Comparison of ENCODE assay signal across 9 cellular contexts in the genomic region with DNA sequence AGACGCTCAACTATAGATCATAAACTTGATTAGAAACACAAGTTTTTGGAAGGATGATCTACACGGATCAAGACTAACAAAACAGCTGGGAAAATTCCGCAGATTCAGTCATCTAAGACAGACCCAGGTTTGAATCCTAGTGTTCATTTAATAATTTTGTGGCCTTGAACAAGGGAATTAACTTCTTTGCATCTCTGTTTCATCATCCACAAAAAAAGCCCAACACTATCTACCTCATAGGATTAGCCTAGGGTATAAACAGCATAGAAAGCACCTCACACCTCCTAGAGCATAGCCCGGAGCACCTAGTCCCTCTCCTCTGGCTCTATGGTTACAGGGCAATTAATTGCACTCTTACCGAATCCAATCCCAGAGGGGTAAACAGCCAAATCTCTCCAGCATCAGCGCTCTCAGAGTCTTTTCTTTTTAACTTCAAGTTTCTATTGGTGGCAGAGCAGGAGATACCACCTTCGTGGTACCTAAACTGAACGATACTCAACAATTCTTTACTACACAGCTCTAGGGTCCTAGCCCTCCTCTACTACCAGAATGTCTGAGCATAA. TPM values are rescaled to one million over a fixed set of nuclear protein-coding genes. Genes with fewer than 3 reads are reported as not detected.
DNase-seq lines count a peak whose midpoint lies in the region; ATAC-seq, FAIRE-seq and TF ChIP-seq lines count a peak whose summit lies in the region.
"Had no signal": no experiment of that assay in that cellular context is flagged by ENCODE, and none has a peak within 500 bp of the region (broad histone marks: within the 10 kb centered on the region; RNA-seq: fewer than 3 reads in every experiment).

No MANE protein-coding gene starts in this region.

- WGBS in K562 (ENCODE audit: insufficient coverage, low coverage, missing lambda C conversion rate): 37% methylated on average over 8 of the region's 8 CpGs
- WGBS in neuronal stem cell (ENCODE audit: extremely low coverage in 2 of 2, insufficient read length in 2 of 2, insufficient replicate concordance in 1 of 2), 2 donors: no CpG with 5 or more reads among the region's 8 CpGs

- no peak overlapping the region for H3K4ac ChIP-seq in neuronal stem cell (ENCODE audit: low read length)

- H3K79me2 ChIP-seq in K562 (ENCODE audit: control insufficient read depth, insufficient read depth, low read length): peaks cover 83% of the 10 kb centered on the region

- H3K27ac Mint-ChIP-seq in CD8-positive, alpha-beta memory T cell: peak overlapping the region; percentile 43 to 99 (median 58)
- H3K27ac Mint-ChIP-seq in nephron: peak overlapping the region; percentile 96 to 100 (median 100)

- peak; percentile 45 for ATAC-seq in K562
- no peak for ATAC-seq in GM18511 (IDR thresholded peaks at IDR 0.05; ENCODE audit: unreplicated experiment)
- ATAC-seq in mucosa of descending colon: no peak
- ATAC-seq in HG03378 (IDR thresholded peaks at IDR 0.05; ENCODE audit: unreplicated experiment): no peak

- H3K27me3 Mint-ChIP-seq in CD8-positive, alpha-beta memory T cell: peaks cover 0 to 7% of the 10 kb centered on the region in 2 donors
- H3K27me3 Mint-ChIP-seq in nephron (ENCODE audit: low read depth): no peaks in the 10 kb centered on the region

- DNase-seq in CD8-positive, alpha-beta memory T cell: no peak
- DNase-seq in K562 (ENCODE audit: extremely low read depth in 1 of 4, low spot score in 3 of 4) (no peak), neuronal stem cell (ENCODE audit: low spot score) (no peak), mucosa of descending colon (no peak)

- no peak for TF ChIP-seq EP300 in K562 (IDR thresholded peaks at IDR 0.05; ENCODE audit: low read length)

- H2BK5ac ChIP-seq in neuronal stem cell (ENCODE audit: low read length): no peak overlapping the region

- no peak overlapping the region for H2BK120ac ChIP-seq in neuronal stem cell (ENCODE audit: low read depth, low read length)

- H3K9me3 ChIP-seq in CD8-positive, alpha-beta memory T cell (ENCODE audit: low read length): no peaks in the 10 kb centered on the region
- H3K9me3 ChIP-seq in KOPT-K1 (ENCODE audit: insufficient read depth, low read length, poor library complexity, severe bottlenecking) (no peaks in the 10 kb centered on the region), K562 (replicated peaks; ENCODE audit: control insufficient read depth, insufficient read depth, low read depth, low read length) (no peaks in the 10 kb centered on the region), neuronal stem cell (replicated peaks in 1 of 2; ENCODE audit: control insufficient read depth in 2 of 2, insufficient read depth in 1 of 2, low read depth in 1 of 2, low read length in 2 of 2) (peaks cover 0 to 8% of the 10 kb centered on the region in 2 donors), mucosa of descending colon (no peaks in the 10 kb centered on the region)

- H4K8ac ChIP-seq in neuronal stem cell (ENCODE audit: low read depth, low read length): no peak overlapping the region

- peaks cover 0 to 1% (median 0%) of the 10 kb centered on the region in 5 donors for H3K9me3 Mint-ChIP-seq in CD8-positive, alpha-beta memory T cell
- H3K9me3 Mint-ChIP-seq in nephron: no peaks in the 10 kb centered on the region

- H3K4me2 ChIP-seq in K562 (ENCODE audit: insufficient read depth, low read length): peak overlapping the region; percentile 94
- H3K4me2 ChIP-seq in neuronal stem cell (ENCODE audit: insufficient read depth, low read length, poor library complexity, severe bottlenecking): no peak overlapping the region

- TF ChIP-seq POLR2A in K562 (conservative IDR thresholded peaks at IDR 0.05): no peak

- FAIRE-seq in K562 (lab: Jason Lieb, UNC): no peak
- FAIRE-seq: HTR-8/SVneo had no signal

- H3K9ac ChIP-seq in K562 (ENCODE audit: insufficient read depth in 1 of 2, low read depth in 2 of 2, low read length in 2 of 2) (peak overlapping the region in 1 of 2 experiments; percentile 99; a peak in 3 of 4 replicates), neuronal stem cell (ENCODE audit: low read depth, low read length, poor library complexity) (no peak overlapping the region)

- no peak overlapping the region for H2BK15ac ChIP-seq in neuronal stem cell (ENCODE audit: low read length)

- H2AFZ ChIP-seq in K562 (ENCODE audit: low read depth, low read length): no peak overlapping the region
- H2AFZ ChIP-seq in neuronal stem cell (ENCODE audit: low read length): no peak overlapping the region

- in situ Hi-C loops in K562 (cut with MboI): loop anchor here (10.0 kb wide), 1 partner anchor 139 kb away; no protein-coding TSS in a partner anchor

- H3K4me1 Mint-ChIP-seq in CD8-positive, alpha-beta memory T cell: peaks cover 57 to 72% (median 69%) of the 10 kb centered on the region in 3 donors
- H3K4me1 Mint-ChIP-seq in nephron: peaks cover 42% of the 10 kb centered on the region

- TF ChIP-seq CTCF in K562 (IDR thresholded peaks at IDR 0.05 in 2 of 3, conservative IDR thresholded peaks at IDR 0.05 in 1 of 3; ENCODE audit: insufficient read depth in 2 of 3, low read depth in 1 of 3, low read length in 3 of 3) (no peak), nephron (IDR thresholded peaks at IDR 0.05; ENCODE audit: unreplicated experiment in 3 of 3) (no peak), mucosa of descending colon (IDR thresholded peaks at IDR 0.05) (no peak)

- peaks cover 6% of the 10 kb centered on the region for H3K9me1 ChIP-seq in K562 (ENCODE audit: control insufficient read depth, insufficient read depth, low read length)

- no peak overlapping the region for H3K14ac ChIP-seq in neuronal stem cell (ENCODE audit: low read length)

- H3K18ac ChIP-seq in neuronal stem cell (ENCODE audit: low read length): no peak overlapping the region

- no peaks in the 10 kb centered on the region for H3K36me3 ChIP-seq in CD8-positive, alpha-beta memory T cell (ENCODE audit: insufficient read depth, low read length)
- H3K36me3 ChIP-seq in KOPT-K1 (ENCODE audit: insufficient read depth, low read length): peaks cover 13% of the 10 kb centered on the region
- peaks cover 20% of the 10 kb centered on the region for H3K36me3 ChIP-seq in K562 (ENCODE audit: control insufficient read depth, insufficient read depth, low read length)
- peaks cover 0 to 30% of the 10 kb centered on the region in 2 donors for H3K36me3 ChIP-seq in neuronal stem cell (replicated peaks in 1 of 2; ENCODE audit: control insufficient read depth in 2 of 2, insufficient read depth in 2 of 2, low read length in 2 of 2)
- H3K36me3 ChIP-seq in mucosa of descending colon (ENCODE audit: low read depth): no peaks in the 10 kb centered on the region

- H3K79me1 ChIP-seq in neuronal stem cell (ENCODE audit: low read depth, low read length): peaks cover 3% of the 10 kb centered on the region

- H3K4me3 ChIP-seq in CD8-positive, alpha-beta memory T cell (ENCODE audit: low read length): peak overlapping the region; percentile 92
- H3K4me3 ChIP-seq in K562 (peak overlapping the region; percentile 93), neuronal stem cell (ENCODE audit: low read length in 2 of 2) (peak overlapping the region in 1 of 2 donors; percentile 85), mucosa of descending colon (no peak overlapping the region)

- TF ChIP-seq RAD21 in K562 (CRISPR knock-in tag; conservative IDR thresholded peaks at IDR 0.05 in 1 of 2, IDR thresholded peaks at IDR 0.05 in 1 of 2): no peak

- BruUV-seq in K562 (replicated peaks; lab: Mats Ljungman, UMichigan): no TSS peak

- no peak overlapping the region for H4K91ac ChIP-seq in neuronal stem cell (ENCODE audit: low read depth, low read length, poor library complexity)

- no peak overlapping the region for H3K23ac ChIP-seq in neuronal stem cell (ENCODE audit: low read depth, low read length, poor library complexity)

- H2AK5ac ChIP-seq in neuronal stem cell (ENCODE audit: low read depth, low read length): no peak overlapping the region

- H2BK12ac ChIP-seq in neuronal stem cell (ENCODE audit: low read length): no peak overlapping the region

- H3K4me1 ChIP-seq in CD8-positive, alpha-beta memory T cell (ENCODE audit: insufficient read depth, low read length): peaks cover 47% of the 10 kb centered on the region
- H3K4me1 ChIP-seq in K562 (replicated peaks in 1 of 2; ENCODE audit: control insufficient read depth in 2 of 2, insufficient read depth in 2 of 2, low read length in 2 of 2) (peaks cover 5 to 28% of the 10 kb centered on the region in 2 experiments), neuronal stem cell (ENCODE audit: control insufficient read depth in 2 of 2, insufficient read depth in 1 of 2, low read depth in 1 of 2, low read length in 2 of 2) (peaks cover 10 to 25% of the 10 kb centered on the region in 2 donors), mucosa of descending colon (ENCODE audit: low read depth) (peaks cover 26% of the 10 kb centered on the region)

- intact Hi-C loops in K562 (cut with micrococcal nuclease): loop anchor here (2.0 to 10.0 kb wide), 4 partner anchors 13 to 281 kb away; no protein-coding TSS in a partner anchor
- intact Hi-C loops in mucosa of descending colon (cut with DNase I, micrococcal nuclease): loop anchor here (10.0 kb wide), 3 partner anchors 129 to 1191 kb away; no protein-coding TSS in a partner anchor

- H3K27ac ChIP-seq in CD8-positive, alpha-beta memory T cell (ENCODE audit: low read depth, low read length): no peak overlapping the region
- H3K27ac ChIP-seq in KOPT-K1 (ENCODE audit: low read depth, low read length, poor library complexity, severe bottlenecking) (peak overlapping the region; percentile 97), K562 (ENCODE audit: extremely low read depth, low read depth, low read length) (peak overlapping the region; percentile 100), neuronal stem cell (replicated peaks; ENCODE audit: low read length) (no peak overlapping the region)

- CTCF ChIA-PET in CD8-positive, alpha-beta memory T cell (lab: Charles Lee): interaction anchor here (1.2 to 2.7 kb wide), 3 partner anchors 31 to 166 kb away, joined by 3 to 13 read pairs (median 3); no protein-coding TSS in a partner anchor
- CTCF ChIA-PET in K562 (lab: Yijun Ruan, JAX; ENCODE audit: low intra/inter-chr PET ratio): no interaction called here

- POLR2A ChIA-PET in CD8-positive, alpha-beta memory T cell (lab: Charles Lee): interaction anchor here (0.6 to 1.1 kb wide), 2 partner anchors 138 to 143 kb away, joined by 3 to 6 read pairs; no protein-coding TSS in a partner anchor
- POLR2A ChIA-PET in K562 (lab: Yijun Ruan, JAX): interaction anchor here (1.0 to 6.3 kb wide), 9 partner anchors 9 to 167 kb away, joined by 3 to 97 read pairs (median 4); no protein-coding TSS in a partner anchor

- peak overlapping the region; percentile 92 to 99 (median 98) for H3K4me3 Mint-ChIP-seq in CD8-positive, alpha-beta memory T cell
- H3K4me3 Mint-ChIP-seq in nephron: peak overlapping the region; percentile 99 to 100 (median 99)

- peaks cover 0 to 21% (median 2%) of the 10 kb centered on the region in 3 donors for H3K36me3 Mint-ChIP-seq in CD8-positive, alpha-beta memory T cell
- peaks cover 20% of the 10 kb centered on the region for H3K36me3 Mint-ChIP-seq in nephron (ENCODE audit: low read depth)

- no peaks in the 10 kb centered on the region for H3K27me3 ChIP-seq in CD8-positive, alpha-beta memory T cell (ENCODE audit: insufficient read depth, low read length, poor library complexity, severe bottlenecking)
- H3K27me3 ChIP-seq in K562 (ENCODE audit: control insufficient read depth in 2 of 2, insufficient read depth in 2 of 2, low read length in 2 of 2) (no peaks in the 10 kb centered on the region), neuronal stem cell (ENCODE audit: control insufficient read depth in 3 of 3, insufficient read depth in 3 of 3, low read depth in 1 of 3, low read length in 3 of 3) (no peaks in the 10 kb centered on the region)

- H4K20me1 ChIP-seq in K562 (replicated peaks; ENCODE audit: control insufficient read depth, insufficient read depth, low read length): peaks cover 22% of the 10 kb centered on the region

RNA-seq across cellular contexts. Expression of a gene that starts 3.5 kb away (rescaled TPM):
- total RNA-seq in CD8-positive, alpha-beta memory T cell: 100 to 1,000 TPM; 173 to 193 TPM
- polyA plus RNA-seq in CD8-positive, alpha-beta memory T cell: 36.3 TPM
- 113 and 226 TPM in 2 replicates for total RNA-seq in K562 (2011; cell fraction: chromatin; rRNA removed; ENCODE audit: low replicate concordance)
- total RNA-seq in K562 (2011; cell fraction: nucleolus; rRNA removed): 55.0 and 70.3 TPM in 2 replicates
- 125 and 183 TPM in 2 replicates for total RNA-seq in K562 (2011; cell fraction: nucleoplasm; rRNA removed)
- 56.6 and 68.6 TPM in 2 replicates for total RNA-seq in K562 (2014; rRNA removed)
- 110 and 132 TPM in 2 replicates for total RNA-seq in K562 (2014; rRNA removed; fragmentation: Illumina TruSeq; extraction: Trizol)
- 74.0 and 83.3 TPM in 2 replicates for total RNA-seq in K562 (2015; rRNA removed; fragmentation: Illumina TruSeq; extraction: Trizol)
- total RNA-seq in K562 (2021): 125 and 150 TPM in 2 replicates
- polyA plus RNA-seq in K562 (2011; rRNA removed): 129 and 171 TPM in 2 replicates
- polyA plus RNA-seq in K562 (2011; cell fraction: cytosol; rRNA removed): 42.5 and 49.5 TPM in 2 replicates
- polyA plus RNA-seq in K562 (2011; cell fraction: nucleus; rRNA removed): 154 and 172 TPM in 2 replicates
- polyA plus RNA-seq in K562 (2012): 19.3 and 54.6 TPM in 2 replicates
- polyA plus RNA-seq in K562 (2014; fragmentation: Illumina TruSeq; extraction: Trizol): 36.6 and 37.2 TPM in 2 replicates
- polyA plus RNA-seq in K562 (2014; fragmentation: Nextera tagmentation; extraction: Ambion mirVana): 10 to 100 TPM; 19.6 to 90.2 TPM
- polyA plus RNA-seq in K562 (2014; rRNA removed): 36.7 and 39.9 TPM in 2 replicates
- 706 and 847 TPM in 2 replicates for polyA minus RNA-seq in K562 (2011; rRNA and poly(A)+ RNA removed)
- 193 and 353 TPM in 2 replicates for polyA minus RNA-seq in K562 (2011; cell fraction: cytosol; rRNA and poly(A)+ RNA removed)
- polyA minus RNA-seq in K562 (2011; cell fraction: nucleus; rRNA and poly(A)+ RNA removed): 137 and 171 TPM in 2 replicates
- polyA plus RNA-seq in neuronal stem cell (2013, experiment 1 of 2): 54.4 TPM
- polyA plus RNA-seq in neuronal stem cell (2013, experiment 2 of 2): 59.6 TPM
- total RNA-seq in mucosa of descending colon: 100 to 1,000 TPM; 175 to 200 (median 178) TPM

Comparison
In these comparisons a context has a peak if more than half of its experiments do, and no peak if none do; other contexts are left out.
1. H3K27ac ChIP-seq: peak in KOPT-K1 (single experiment) and K562 (single experiment); none in CD8-positive, alpha-beta memory T cell (single experiment) and neuronal stem cell (single experiment).